In genomic region chr14:20412876-20413784, GRCh38 we compare ENCODE assay signal across 8 cellular contexts. TPM values are rescaled to one million over a fixed set of nuclear protein-coding genes. Genes with fewer than 3 reads are reported as not detected.
A peak's percentile ranks its signal among the peaks of the same experiment; 100 is the strongest.
DNase-seq lines count a peak whose midpoint lies in the region; ATAC-seq and TF ChIP-seq lines count a peak whose summit lies in the region.

TEP1 (minus strand) TSS chr14:20413501; CDS start chr14:20408439, 5,062 bp downstream.

- intact Hi-C loops in activated T-helper 2 cell treated with anti-CD3 and anti-CD28 coated beads, Interferon-gamma antibody, Interleukin-2, Interleukin-4, amounts not matched to agents 10 μg/mL and 5 μg/mL and 100 μg/mL, durations not matched to agents 14 hours and 24 hours and 36 hours (cut with micrococcal nuclease): loop anchor here (1.0 to 2.0 kb wide), 3 partner anchors 42 to 80 kb away; partner anchors contain the start of genes APEX1, CCNB1IP1 and PARP2

- peak within 1 kb of the TSS; percentile 74 for H3K27ac ChIP-seq in RWPE2 (ENCODE audit: poor library complexity, severe bottlenecking)

- ATAC-seq in GM21786 (IDR thresholded peaks at IDR 0.05; ENCODE audit: unreplicated experiment) (peak; percentile 72), RWPE2 (ENCODE audit: low read depth) (peak; percentile 95)
- ATAC-seq in naive thymus-derived CD8-positive, alpha-beta T cell: peak; percentile 69 to 84
- ATAC-seq in stimulated activated memory B cell treated with anti-CD40 and anti-IgM and Interleukin-4, amounts not matched to agents 10 μg/mL and 1 μg/mL and 100 μg/mL, for 72 hours: peak; percentile 92

- H3K4me3 ChIP-seq in LNCaP clone FGC (ENCODE audit: low read depth, low read length): peak within 1 kb of the TSS; percentile 84
- peak within 1 kb of the TSS; percentile 79 for H3K4me3 ChIP-seq in RWPE2 (ENCODE audit: severe bottlenecking)

- no peak for TF ChIP-seq CTCF in LNCaP clone FGC (IDR thresholded peaks at IDR 0.05; ENCODE audit: control insufficient read depth, extremely low read depth, insufficient read depth)
- no peak for TF ChIP-seq CTCF in RWPE2 (IDR thresholded peaks at IDR 0.05; ENCODE audit: poor library complexity, severe bottlenecking)

- POLR2A ChIA-PET in naive thymus-derived CD8-positive, alpha-beta T cell (lab: Charles Lee): interaction anchor here (0.6 to 5.8 kb wide), 9 partner anchors 9 to 70 kb away, joined by 3 to 44 read pairs (median 8); partner anchors contain the start of genes APEX1, OSGEP, PARP2 and PIP4P1

- H3K9me3 Mint-ChIP-seq in activated T-helper 2 cell treated with anti-CD3 and anti-CD28 coated beads, Interferon-gamma antibody, Interleukin-2, Interleukin-4, amounts not matched to agents 10 μg/mL and 5 μg/mL and 100 μg/mL, durations not matched to agents 14 hours and 24 hours and 36 hours: no peaks in the 10 kb centered on the region
- H3K9me3 Mint-ChIP-seq in naive thymus-derived CD8-positive, alpha-beta T cell: no peaks in the 10 kb centered on the region
- H3K9me3 Mint-ChIP-seq in stimulated activated memory B cell treated with anti-CD40 and anti-IgM and Interleukin-4, amounts not matched to agents 10 μg/mL and 1 μg/mL and 100 μg/mL, for 72 hours: no peaks in the 10 kb centered on the region

- H3K4me3 Mint-ChIP-seq in activated T-helper 2 cell treated with anti-CD3 and anti-CD28 coated beads, Interferon-gamma antibody, Interleukin-2, Interleukin-4, amounts not matched to agents 10 μg/mL and 5 μg/mL and 100 μg/mL, durations not matched to agents 14 hours and 24 hours and 36 hours (ENCODE audit: low read depth): peak within 1 kb of the TSS; percentile 97
- H3K4me3 Mint-ChIP-seq in naive thymus-derived CD8-positive, alpha-beta T cell: peak within 1 kb of the TSS; percentile 90 to 100 (median 96)
- peak within 1 kb of the TSS; percentile 97 for H3K4me3 Mint-ChIP-seq in stimulated activated memory B cell treated with anti-CD40 and anti-IgM and Interleukin-4, amounts not matched to agents 10 μg/mL and 1 μg/mL and 100 μg/mL, for 72 hours

- H3K36me3 Mint-ChIP-seq in activated T-helper 2 cell treated with anti-CD3 and anti-CD28 coated beads, Interferon-gamma antibody, Interleukin-2, Interleukin-4, amounts not matched to agents 10 μg/mL and 5 μg/mL and 100 μg/mL, durations not matched to agents 14 hours and 24 hours and 36 hours (ENCODE audit: low read depth): peaks cover 5% of the 10 kb centered on the region
- H3K36me3 Mint-ChIP-seq in naive thymus-derived CD8-positive, alpha-beta T cell: peaks cover 0 to 3% (median 0%) of the 10 kb centered on the region in 3 donors
- peaks cover 9% of the 10 kb centered on the region for H3K36me3 Mint-ChIP-seq in stimulated activated memory B cell treated with anti-CD40 and anti-IgM and Interleukin-4, amounts not matched to agents 10 μg/mL and 1 μg/mL and 100 μg/mL, for 72 hours

- H3K27me3 ChIP-seq in RWPE2 (ENCODE audit: insufficient read depth, poor library complexity, severe bottlenecking): no peaks in the 10 kb centered on the region

- DNase-seq in DMS53 treated with DMSO at 0.1 percent for 48 hours (lab: John Stamatoyannopoulos, UW; ENCODE audit: unreplicated experiment): peak; percentile 34
- DNase-seq in LNCaP clone FGC (ENCODE audit: low read depth): peak; percentile 50
- DNase-seq in RWPE2 (ENCODE audit: low spot score): peak; percentile 93
- peak; percentile 64 for DNase-seq in activated T-helper 2 cell treated with anti-CD3 and anti-CD28 coated beads, Interferon-gamma antibody, Interleukin-2, Interleukin-4, amounts not matched to agents 10 μg/mL and 5 μg/mL and 100 μg/mL, durations not matched to agents 14 hours and 24 hours and 36 hours (ENCODE audit: low spot score)
- DNase-seq in fibroblast of peridontal ligament (ENCODE audit: extremely low read depth): peak; percentile 70
- DNase-seq in naive thymus-derived CD8-positive, alpha-beta T cell: peak; percentile 45 to 79 (median 64)

- H3K9me3 ChIP-seq in RWPE2 (ENCODE audit: severe bottlenecking): no peaks in the 10 kb centered on the region

- no peaks in the 10 kb centered on the region for H3K27me3 Mint-ChIP-seq in activated T-helper 2 cell treated with anti-CD3 and anti-CD28 coated beads, Interferon-gamma antibody, Interleukin-2, Interleukin-4, amounts not matched to agents 10 μg/mL and 5 μg/mL and 100 μg/mL, durations not matched to agents 14 hours and 24 hours and 36 hours (ENCODE audit: low read depth)
- H3K27me3 Mint-ChIP-seq in naive thymus-derived CD8-positive, alpha-beta T cell: no peaks in the 10 kb centered on the region
- H3K27me3 Mint-ChIP-seq in stimulated activated memory B cell treated with anti-CD40 and anti-IgM and Interleukin-4, amounts not matched to agents 10 μg/mL and 1 μg/mL and 100 μg/mL, for 72 hours: no peaks in the 10 kb centered on the region

- peak within 1 kb of the TSS; percentile 91 for H3K27ac Mint-ChIP-seq in activated T-helper 2 cell treated with anti-CD3 and anti-CD28 coated beads, Interferon-gamma antibody, Interleukin-2, Interleukin-4, amounts not matched to agents 10 μg/mL and 5 μg/mL and 100 μg/mL, durations not matched to agents 14 hours and 24 hours and 36 hours
- peak within 1 kb of the TSS; percentile 84 to 99 (median 96) for H3K27ac Mint-ChIP-seq in naive thymus-derived CD8-positive, alpha-beta T cell
- H3K27ac Mint-ChIP-seq in stimulated activated memory B cell treated with anti-CD40 and anti-IgM and Interleukin-4, amounts not matched to agents 10 μg/mL and 1 μg/mL and 100 μg/mL, for 72 hours: peak within 1 kb of the TSS; percentile 93

- H3K4me1 ChIP-seq in RWPE2 (ENCODE audit: insufficient read depth, poor library complexity, severe bottlenecking): peaks cover 3% of the 10 kb centered on the region

- peaks cover 2% of the 10 kb centered on the region; the same call in 1 of the 2 replicates for H3K36me3 ChIP-seq in RWPE2 (ENCODE audit: low read depth)

- H3K4me1 Mint-ChIP-seq in activated T-helper 2 cell treated with anti-CD3 and anti-CD28 coated beads, Interferon-gamma antibody, Interleukin-2, Interleukin-4, amounts not matched to agents 10 μg/mL and 5 μg/mL and 100 μg/mL, durations not matched to agents 14 hours and 24 hours and 36 hours (ENCODE audit: low read depth): peaks cover 26% of the 10 kb centered on the region
- H3K4me1 Mint-ChIP-seq in naive thymus-derived CD8-positive, alpha-beta T cell: peaks cover 23 to 64% (median 48%) of the 10 kb centered on the region in 4 donors
- peaks cover 44% of the 10 kb centered on the region for H3K4me1 Mint-ChIP-seq in stimulated activated memory B cell treated with anti-CD40 and anti-IgM and Interleukin-4, amounts not matched to agents 10 μg/mL and 1 μg/mL and 100 μg/mL, for 72 hours

RNA-seq across cellular contexts. Expression of gene TEP1, which starts in this region (rescaled TPM):
- total RNA-seq in activated T-helper 2 cell treated with anti-CD3 and anti-CD28 coated beads, Interferon-gamma antibody, Interleukin-2, Interleukin-4, amounts not matched to agents 10 μg/mL and 5 μg/mL and 100 μg/mL, durations not matched to agents 14 hours and 24 hours and 36 hours: 32.7 and 33.6 TPM in 2 replicates
- 10 to 100 TPM; 60.6 to 70.4 TPM for total RNA-seq in naive thymus-derived CD8-positive, alpha-beta T cell
- 1 to 10 TPM; 3.0 to 4.9 (median 4.5) TPM for polyA plus RNA-seq in naive thymus-derived CD8-positive, alpha-beta T cell

Comparison
In these comparisons a context has a peak if more than half of its experiments do, and no peak if none do; other contexts are left out.
1. Peak in every context shown above with its lines: DNase-seq, ATAC-seq, H3K4me3 ChIP-seq and H3K27ac ChIP-seq.
2. DNase-seq: peak in every context shown above with its lines; median percentile 93 in RWPE2; 70 in fibroblast of peridontal ligament; 64 in activated T-helper 2 cell treated with anti-CD3 and anti-CD28 coated beads, Interferon-gamma antibody, Interleukin-2, Interleukin-4, amounts not matched to agents 10 μg/mL and 5 μg/mL and 100 μg/mL, durations not matched to agents 14 hours and 24 hours and 36 hours; 64 in naive thymus-derived CD8-positive, alpha-beta T cell; 50 in LNCaP clone FGC; 34 in DMS53 treated with DMSO at 0.1 percent for 48 hours.